ENCODE assay signal across 22 cellular contexts in the genomic region with DNA sequence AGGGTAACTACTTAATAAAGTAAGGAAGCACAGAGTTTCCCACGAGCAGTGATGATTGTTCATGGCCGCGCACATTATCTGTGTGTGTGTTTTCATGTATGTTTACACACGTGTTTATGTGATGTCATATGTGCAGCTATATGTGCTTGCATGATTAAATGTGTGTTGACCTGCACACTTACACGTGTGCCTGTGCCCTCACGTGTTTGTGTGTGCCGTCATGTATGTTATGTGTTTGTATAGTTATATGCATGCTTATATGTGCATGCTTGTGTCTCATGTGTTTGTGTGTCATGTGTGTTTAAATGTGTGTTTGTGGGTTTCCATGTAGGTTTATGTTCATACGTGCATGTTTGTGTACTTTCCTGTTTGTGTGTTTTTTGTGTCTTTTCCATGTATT.
DNase-seq lines count a peak whose midpoint lies in the region; ATAC-seq, FAIRE-seq and TF ChIP-seq lines count a peak whose summit lies in the region.
"Had no signal": no experiment of that assay in that cellular context is flagged by ENCODE, and none has a peak within 500 bp of the region (broad histone marks: within the 10 kb centered on the region; RNA-seq: fewer than 3 reads in every experiment).

No MANE protein-coding gene starts in this region.

- H3K27ac ChIP-seq in BLaER1 (no peak overlapping the region), H1 (ENCODE audit: low read depth, low read length) (no peak overlapping the region)
- H3K27ac ChIP-seq: BLaER1 treated with 17β-estradiol and CSF1 and Interleukin-3, amounts not matched to agents 10 nM and 100 nM; C4-2B had no signal

- DNase-seq in D721Med (ENCODE audit: insufficient read length, low spot score) (no peak), H1 (ENCODE audit: low read depth in 1 of 2, low spot score in 2 of 2) (no peak), HCEC 1CT (no peak), GOT3 (lab: John Stamatoyannopoulos, UW) (no peak), hypothalamus (lab: John Stamatoyannopoulos, UW) (no peak)
- DNase-seq: 8988T; ACHN; BE2C; CD4-positive, alpha-beta memory T cell; CD8-positive, alpha-beta memory T cell; COR-L47; DMS79 treated with DMSO at 0.1 percent for 48 hours; GF-D8 had no signal

- no peaks in the 10 kb centered on the region for H3K23me2 ChIP-seq in H1 (ENCODE audit: low read depth, low read length)

- CTCF ChIA-PET in H1 (lab: Charles Lee; ENCODE audit: partially characterized antibody): no interaction called here

- no peaks in the 10 kb centered on the region for H3K4me1 ChIP-seq in BLaER1
- peaks cover 0 to 11% (median 3%) of the 10 kb centered on the region in 4 experiments; a peak in 5 of 7 replicates for H3K4me1 ChIP-seq in H1 (replicated peaks in 1 of 4; ENCODE audit: control insufficient read depth in 3 of 4, insufficient read depth in 4 of 4, low read length in 3 of 4)
- H3K4me1 ChIP-seq in iPS-15b (ENCODE audit: control insufficient read depth, insufficient read depth, low read length): peaks cover 8% of the 10 kb centered on the region
- H3K4me1 ChIP-seq: BE2C had no signal

- H3K4me3 ChIP-seq in BLaER1: no peak overlapping the region
- no peak overlapping the region for H3K4me3 ChIP-seq in H1 (ENCODE audit: extremely low read depth in 1 of 4, insufficient read depth in 2 of 4, low read depth in 3 of 4, low read length in 4 of 4)
- peak overlapping the region; percentile 11 for H3K4me3 ChIP-seq in iPS-15b (ENCODE audit: low read depth, low read length)
- H3K4me3 ChIP-seq: BLaER1 treated with 17β-estradiol and CSF1 and Interleukin-3, amounts not matched to agents 10 nM and 100 nM had no signal

- TF ChIP-seq EP300 in H1 (IDR thresholded peaks at IDR 0.05; ENCODE audit: borderline replicate concordance in 1 of 2, low read depth in 2 of 2, low read length in 2 of 2): no peak

- H3K27me3 ChIP-seq in BLaER1: no peaks in the 10 kb centered on the region
- H3K27me3 ChIP-seq in H1 (replicated peaks in 1 of 4; ENCODE audit: control insufficient read depth in 3 of 4, extremely low read depth in 1 of 4, insufficient read depth in 3 of 4, low read length in 3 of 4): no peaks in the 10 kb centered on the region
- H3K27me3 ChIP-seq in iPS-15b (ENCODE audit: control insufficient read depth, insufficient read depth, low read length): no peaks in the 10 kb centered on the region
- H3K27me3 ChIP-seq: BE2C; BLaER1 treated with 17β-estradiol and CSF1 and Interleukin-3, amounts not matched to agents 10 nM and 100 nM had no signal

- H4K5ac ChIP-seq in H1 (ENCODE audit: insufficient read length, low read depth, low read length): no peak overlapping the region

- H3K79me2 ChIP-seq in H1 (ENCODE audit: control insufficient read depth in 1 of 2, insufficient read depth in 2 of 2, low read length in 2 of 2): no peaks in the 10 kb centered on the region

- no peak for TF ChIP-seq POLR2A in H1 (IDR thresholded peaks at IDR 0.05; ENCODE audit: control extremely low read depth in 1 of 2, low read depth in 2 of 2, low read length in 2 of 2)

- FAIRE-seq in D721Med (lab: Jason Lieb, UNC) (peak; percentile 78), H1 (lab: Jason Lieb, UNC) (no peak)
- FAIRE-seq: A204.1, G401.6, GM12891, GM19239 had no signal

- H3K79me1 ChIP-seq in H1 (ENCODE audit: low read depth, low read length): no peaks in the 10 kb centered on the region

- H3K9me3 ChIP-seq in BLaER1 (no peaks in the 10 kb centered on the region), H1 (ENCODE audit: insufficient read depth in 2 of 2, low read depth in 1 of 2, low read length in 1 of 2) (no peaks in the 10 kb centered on the region), iPS-15b (ENCODE audit: control insufficient read depth, insufficient read depth, low read length) (no peaks in the 10 kb centered on the region)
- H3K9me3 ChIP-seq: BE2C; BLaER1 treated with 17β-estradiol and CSF1 and Interleukin-3, amounts not matched to agents 10 nM and 100 nM had no signal

- no peak overlapping the region for H3K9ac ChIP-seq in BLaER1
- H3K9ac ChIP-seq in H1 (replicated peaks in 1 of 4; ENCODE audit: extremely low read depth in 1 of 4, low read depth in 3 of 4, low read length in 3 of 4): 0 out of 7 replicates have a peak overlapping the region, but pooled peaks of 1 of the 4 experiments have one; percentile 0
- no peak overlapping the region for H3K9ac ChIP-seq in iPS-15b (ENCODE audit: low read depth, low read length)
- H3K9ac ChIP-seq: BLaER1 treated with 17β-estradiol and CSF1 and Interleukin-3, amounts not matched to agents 10 nM and 100 nM had no signal

- no peak overlapping the region for H2BK120ac ChIP-seq in H1 (replicated peaks; ENCODE audit: low read depth, low read length)

- no peak overlapping the region for H4K8ac ChIP-seq in H1 (ENCODE audit: extremely low read depth, insufficient read depth, low read length)

- H2BK15ac ChIP-seq in H1 (ENCODE audit: low read length): no peak overlapping the region

- no peak for ATAC-seq in HG03521 (IDR thresholded peaks at IDR 0.05; ENCODE audit: unreplicated experiment)

- 82% methylated on average over 8 of the region's 8 CpGs; no CpG with 5 or more reads in 1 of the 2 experiments for WGBS in H1 (ENCODE audit: extremely low coverage in 1 of 2, insufficient coverage in 1 of 2, insufficient read length in 1 of 2, insufficient replicate concordance in 2 of 2, low coverage in 1 of 2, low lambda C conversion rate in 2 of 2, missing lambda C conversion rate in 1 of 2), 2 experiments

- peak overlapping the region; percentile 13; the same call in 1 of the 2 replicates for H2BK12ac ChIP-seq in H1 (ENCODE audit: low read depth, low read length)

- POLR2A ChIA-PET in H1 (lab: Charles Lee; ENCODE audit: partially characterized antibody): no interaction called here

- no peak overlapping the region for H2BK5ac ChIP-seq in H1 (ENCODE audit: low read depth, low read length)

- no peak overlapping the region; the same call in 1 of the 2 replicates for H2BK20ac ChIP-seq in H1 (ENCODE audit: low read length)

- no peak for TF ChIP-seq RAD21 in H1 (IDR thresholded peaks at IDR 0.05 in 1 of 2, conservative IDR thresholded peaks at IDR 0.05 in 1 of 2; ENCODE audit: low read depth in 2 of 2, low read length in 2 of 2)

- no peak overlapping the region for H3K4ac ChIP-seq in H1 (replicated peaks; ENCODE audit: insufficient read length, low read depth, low read length)

- no peak overlapping the region for H4K91ac ChIP-seq in H1 (replicated peaks; ENCODE audit: insufficient read length, low read length)

- H3K36me3 ChIP-seq in BLaER1: no peaks in the 10 kb centered on the region
- H3K36me3 ChIP-seq in H1 (ENCODE audit: control insufficient read depth in 2 of 4, insufficient read depth in 4 of 4, low read length in 3 of 4): no peaks in the 10 kb centered on the region
- no peaks in the 10 kb centered on the region for H3K36me3 ChIP-seq in iPS-15b (ENCODE audit: control insufficient read depth, insufficient read depth, low read length)
- H3K36me3 ChIP-seq: BE2C; BLaER1 treated with 17β-estradiol and CSF1 and Interleukin-3, amounts not matched to agents 10 nM and 100 nM had no signal

- H3K18ac ChIP-seq in H1 (ENCODE audit: extremely low read depth, low read length): no peak overlapping the region

- TF ChIP-seq CTCF in D721Med (IDR thresholded peaks at IDR 0.05; ENCODE audit: insufficient read depth, missing control alignments): no peak
- no peak for TF ChIP-seq CTCF in H1 (IDR thresholded peaks at IDR 0.05; ENCODE audit: control extremely low read depth in 1 of 3, insufficient read depth in 1 of 3, low read depth in 1 of 3, low read length in 3 of 3)

- no peak overlapping the region for H2AK5ac ChIP-seq in H1 (ENCODE audit: low read depth, low read length)

- H3K14ac ChIP-seq in H1 (ENCODE audit: insufficient read length): no peak overlapping the region

- 0 out of 2 replicates have a peak overlapping the region, but pooled peaks have one; percentile 18 for H3K4me2 ChIP-seq in BLaER1
- H3K4me2 ChIP-seq in H1 (ENCODE audit: insufficient read depth in 1 of 2, low read depth in 2 of 2, low read length in 2 of 2): peak overlapping the region in 1 of 2 experiments; percentile 65; a peak in 1 of 4 replicates

- H3K56ac ChIP-seq in H1 (replicated peaks; ENCODE audit: insufficient read length, low read depth, low read length): no peak overlapping the region

- no peak overlapping the region for H2AFZ ChIP-seq in H1 (ENCODE audit: low read length)

- H3K23ac ChIP-seq in H1 (ENCODE audit: insufficient read length): no peak overlapping the region

- H4K20me1 ChIP-seq in BLaER1 (no peaks in the 10 kb centered on the region), H1 (replicated peaks in 1 of 2; ENCODE audit: control insufficient read depth in 1 of 2, insufficient read depth in 2 of 2, low read length in 2 of 2) (no peaks in the 10 kb centered on the region)
- H4K20me1 ChIP-seq: BLaER1 treated with 17β-estradiol and CSF1 and Interleukin-3, amounts not matched to agents 10 nM and 100 nM had no signal

TF ChIP-seq in H1, 55 proteins besides CTCF, POLR2A, EP300 and RAD21:
- no peak for TF ChIP-seq HDAC6 (IDR thresholded peaks at IDR 0.05; ENCODE audit: low read depth, low read length)
- TF ChIP-seq POLR2AphosphoS5 (IDR thresholded peaks at IDR 0.05; ENCODE audit: low read depth, low read length): no peak
- no peak for TF ChIP-seq SAP30 (IDR thresholded peaks at IDR 0.05; ENCODE audit: insufficient read depth, insufficient replicate concordance, low read length)
- no peak for TF ChIP-seq KDM1A (IDR thresholded peaks at IDR 0.05; ENCODE audit: borderline replicate concordance, low read length)
- no peak for TF ChIP-seq POU5F1 (IDR thresholded peaks at IDR 0.05; ENCODE audit: low read depth, low read length)
- no peak for TF ChIP-seq TBP (IDR thresholded peaks at IDR 0.05; ENCODE audit: low read depth, low read length)
- TF ChIP-seq CHD1 (IDR thresholded peaks at IDR 0.05; ENCODE audit: low read depth, low read length): no peak
- TF ChIP-seq SIRT6 (IDR thresholded peaks at IDR 0.05; ENCODE audit: low read length): no peak
- TF ChIP-seq KDM5A (IDR thresholded peaks at IDR 0.05; ENCODE audit: low read length): no peak
- TF ChIP-seq, protein P1, sequence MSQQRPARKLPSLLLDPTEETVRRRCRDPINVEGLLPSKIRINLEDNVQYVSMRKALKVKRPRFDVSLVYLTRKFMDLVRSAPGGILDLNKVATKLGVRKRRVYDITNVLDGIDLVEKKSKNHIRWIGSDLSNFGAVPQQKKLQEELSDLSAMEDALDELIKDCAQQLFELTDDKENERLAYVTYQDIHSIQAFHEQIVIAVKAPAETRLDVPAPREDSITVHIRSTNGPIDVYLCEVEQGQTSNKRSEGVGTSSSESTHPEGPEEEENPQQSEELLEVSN (IDR thresholded peaks at IDR 0.05): no peak
- TF ChIP-seq BRCA1 (IDR thresholded peaks at IDR 0.05; ENCODE audit: low read depth, low read length): no peak
TF ChIP-seq in H1: peak in this region for 0.
